ENCODE assay signal across 1 cellular context in genomic region chr11:8608646-8609045, GRCh38.
TF ChIP-seq lines count a peak whose summit lies in the region.

No MANE protein-coding gene starts in this region.

TF ChIP-seq in K562, 482 proteins besides CTCF, POLR2A, EP300 and RAD21 (continued from another document):
- no peak for TF ChIP-seq ARID3A (IDR thresholded peaks at IDR 0.05; ENCODE audit: borderline replicate concordance, low read depth, low read length)
